18 cellular contexts compared by ENCODE assay signal in genomic region chr10:129741280-129741977, GRCh38.
DNase-seq lines count a peak whose midpoint lies in the region; ATAC-seq and TF ChIP-seq lines count a peak whose summit lies in the region.
"Had no signal": no experiment of that assay in that cellular context is flagged by ENCODE, and none has a peak within 500 bp of the region (broad histone marks: within the 10 kb centered on the region; RNA-seq: fewer than 3 reads in every experiment).

No MANE protein-coding gene starts in this region.

- H3K9me3 ChIP-seq in endodermal cell (ENCODE audit: control insufficient read depth, low read length): no peaks in the 10 kb centered on the region

- H3K4me1 Mint-ChIP-seq in endodermal cell (no peaks in the 10 kb centered on the region), osteocyte (ENCODE audit: unreplicated experiment) (no peaks in the 10 kb centered on the region)

- H3K27ac Mint-ChIP-seq in endodermal cell (no peak overlapping the region), osteocyte (ENCODE audit: unreplicated experiment) (no peak overlapping the region)
- H3K27ac Mint-ChIP-seq: HFFc6 had no signal

- H3K4me3 ChIP-seq in endodermal cell (ENCODE audit: low read length): no peak overlapping the region
- H3K4me3 ChIP-seq: BLaER1 treated with 17β-estradiol and CSF1 and Interleukin-3, amounts not matched to agents 10 nM and 100 nM had no signal

- H3K36me3 Mint-ChIP-seq in endodermal cell (ENCODE audit: low read depth) (peaks cover 25% of the 10 kb centered on the region), osteocyte (ENCODE audit: unreplicated experiment) (no peaks in the 10 kb centered on the region)

- TF ChIP-seq CTCF in endodermal cell (conservative IDR thresholded peaks at IDR 0.05) (no peak), osteocyte (IDR thresholded peaks at IDR 0.05) (no peak)

- H3K27me3 Mint-ChIP-seq in endodermal cell (ENCODE audit: insufficient read depth) (no peaks in the 10 kb centered on the region), osteocyte (ENCODE audit: unreplicated experiment) (no peaks in the 10 kb centered on the region)

- no peaks in the 10 kb centered on the region for H3K4me1 ChIP-seq in endodermal cell (ENCODE audit: control insufficient read depth, insufficient read depth, low read length)

- 94 to 100% methylated on average over 5 to 19 of the region's 19 CpGs for WGBS in endodermal cell (ENCODE audit: insufficient coverage in 1 of 2, insufficient read length in 1 of 2), 2 experiments

- H3K27me3 ChIP-seq in endodermal cell (ENCODE audit: control insufficient read depth, insufficient read depth, low read length, poor library complexity, severe bottlenecking): no peaks in the 10 kb centered on the region
- H3K27me3 ChIP-seq: BLaER1 treated with 17β-estradiol and CSF1 and Interleukin-3, amounts not matched to agents 10 nM and 100 nM had no signal

- no peak overlapping the region for H3K9ac ChIP-seq in endodermal cell (ENCODE audit: extremely low read depth, low read length, poor library complexity, severe bottlenecking)
- H3K9ac ChIP-seq: BLaER1 treated with 17β-estradiol and CSF1 and Interleukin-3, amounts not matched to agents 10 nM and 100 nM; KMS-11 had no signal

- ATAC-seq in GM21619 (IDR thresholded peaks at IDR 0.05; ENCODE audit: unreplicated experiment): no peak
- ATAC-seq: PC-3 had no signal

- no peak overlapping the region for H3K27ac ChIP-seq in endodermal cell (ENCODE audit: low read depth, low read length)
- H3K27ac ChIP-seq: BLaER1 treated with 17β-estradiol and CSF1 and Interleukin-3, amounts not matched to agents 10 nM and 100 nM; KMS-11; RWPE1 had no signal

- no peaks in the 10 kb centered on the region for H3K36me3 ChIP-seq in endodermal cell (ENCODE audit: control insufficient read depth, insufficient read depth, low read length)

- peak; percentile 55 for DNase-seq in activated effector memory CD4-positive, alpha-beta T cell treated with anti-CD3 and anti-CD28 coated beads, Interleukin-2, amount 50 U/mL, for 16 hours
- DNase-seq in activated effector memory CD4-positive, alpha-beta T cell treated with Interleukin-2 at 50 U/mL for 16 hours: no peak
- DNase-seq in endodermal cell (peak; percentile 25), osteocyte (ENCODE audit: extremely low spot score, unreplicated experiment) (peak; percentile 81), NCI-H1694 (lab: John Stamatoyannopoulos, UW) (no peak), glomerular visceral epithelial cell (ENCODE audit: extremely low spot score) (no peak)
- DNase-seq: DND-41, HFFc6, NCI-H1048, NCI-H1436 treated with DMSO at 0.1 percent for 48 hours, NCI-H2081, NCI-H510A treated with DMSO at 0.1 percent for 48 hours, NCI-H82, PC-3 had no signal

- H3K4me3 Mint-ChIP-seq in endodermal cell: no peak overlapping the region
- no peak overlapping the region for H3K4me3 Mint-ChIP-seq in osteocyte (ENCODE audit: unreplicated experiment)
- H3K4me3 Mint-ChIP-seq: HFFc6 had no signal

- H3K9me3 Mint-ChIP-seq in endodermal cell (peaks cover 23% of the 10 kb centered on the region), osteocyte (ENCODE audit: unreplicated experiment) (peaks cover 14% of the 10 kb centered on the region)

Comparison
In these comparisons a context has a peak if more than half of its experiments do, and no peak if none do; other contexts are left out.
1. DNase-seq: peak in activated effector memory CD4-positive, alpha-beta T cell treated with anti-CD3 and anti-CD28 coated beads, Interleukin-2, amount 50 U/mL, for 16 hours (single experiment), endodermal cell (single experiment) and osteocyte (single experiment); none in activated effector memory CD4-positive, alpha-beta T cell treated with Interleukin-2 at 50 U/mL for 16 hours (single experiment), NCI-H1694 (single experiment) and glomerular visceral epithelial cell (single experiment).